ENCODE assay signal across 20 cellular contexts in genomic region chr20:51019598-51020592, GRCh38. TPM values are rescaled to one million over a fixed set of nuclear protein-coding genes. Genes with fewer than 3 reads are reported as not detected.
A peak's percentile ranks its signal among the peaks of the same experiment; 100 is the strongest.
DNase-seq lines count a peak whose midpoint lies in the region; FAIRE-seq and TF ChIP-seq lines count a peak whose summit lies in the region.
"Had no signal": no experiment of that assay in that cellular context is flagged by ENCODE, and none has a peak within 500 bp of the region (broad histone marks: within the 10 kb centered on the region; RNA-seq: fewer than 3 reads in every experiment).

No MANE protein-coding gene starts in this region.

- H3K4me3 ChIP-seq in H1 (ENCODE audit: extremely low read depth in 1 of 4, insufficient read depth in 2 of 4, low read depth in 3 of 4, low read length in 4 of 4) (peak overlapping the region in 1 of 4 experiments; percentile 7; a peak in 2 of 8 replicates), retinal pigment epithelial cell (ENCODE audit: low read length) (no peak overlapping the region), vagina (no peak overlapping the region)
- H3K4me3 ChIP-seq: heart left ventricle, lower lobe of right lung, skin epidermis had no signal

- no peak overlapping the region for H3K4ac ChIP-seq in H1 (replicated peaks; ENCODE audit: insufficient read length, low read depth, low read length)

- no peak overlapping the region for H2BK12ac ChIP-seq in H1 (ENCODE audit: low read depth, low read length)

- TF ChIP-seq EP300 in H1 (IDR thresholded peaks at IDR 0.05; ENCODE audit: borderline replicate concordance in 1 of 2, low read depth in 2 of 2, low read length in 2 of 2), result no peak

- 73% methylated on average over 21 of the region's 21 CpGs; no CpG with 5 or more reads in 1 of the 2 experiments for WGBS in H1 (ENCODE audit: extremely low coverage in 1 of 2, insufficient coverage in 1 of 2, insufficient read length in 1 of 2, insufficient replicate concordance in 2 of 2, low coverage in 1 of 2, low lambda C conversion rate in 2 of 2, missing lambda C conversion rate in 1 of 2), 2 experiments

- H3K9me3 ChIP-seq in H1 (ENCODE audit: insufficient read depth in 2 of 2, low read depth in 1 of 2, low read length in 1 of 2), result no peaks in the 10 kb centered on the region
- H3K9me3 ChIP-seq in vagina, result no peaks in the 10 kb centered on the region
- H3K9me3 ChIP-seq: heart left ventricle, lower lobe of right lung had no signal

- TF ChIP-seq RAD21 in H1 (IDR thresholded peaks at IDR 0.05 in 1 of 2, conservative IDR thresholded peaks at IDR 0.05 in 1 of 2; ENCODE audit: low read depth in 2 of 2, low read length in 2 of 2), result no peak

- H3K79me2 ChIP-seq in H1 (ENCODE audit: control insufficient read depth in 1 of 2, insufficient read depth in 2 of 2, low read length in 2 of 2), result no peaks in the 10 kb centered on the region; a peak in 1 of 4 replicates

- no peak for TF ChIP-seq CTCF in H1 (IDR thresholded peaks at IDR 0.05; ENCODE audit: control extremely low read depth in 1 of 3, insufficient read depth in 1 of 3, low read depth in 1 of 3, low read length in 3 of 3)
- TF ChIP-seq CTCF in retinal pigment epithelial cell (conservative IDR thresholded peaks at IDR 0.05; ENCODE audit: low read depth, low read length), result no peak
- TF ChIP-seq CTCF in vagina (IDR thresholded peaks at IDR 0.05), result no peak

- no peak overlapping the region for H4K91ac ChIP-seq in H1 (replicated peaks; ENCODE audit: insufficient read length, low read length)

- POLR2A ChIA-PET in H1 (lab: Charles Lee; ENCODE audit: partially characterized antibody), result interaction anchor here (0.6 to 0.7 kb wide), 4 partner anchors 11 to 84 kb away, joined by 3 read pairs; no protein-coding TSS in a partner anchor

- H3K18ac ChIP-seq in H1 (ENCODE audit: extremely low read depth, low read length), result no peak overlapping the region

- no peaks in the 10 kb centered on the region for H3K79me1 ChIP-seq in H1 (ENCODE audit: low read depth, low read length)

- H2BK120ac ChIP-seq in H1 (replicated peaks; ENCODE audit: low read depth, low read length), result no peak overlapping the region

- no peak overlapping the region for H3K27ac ChIP-seq in H1 (ENCODE audit: low read depth, low read length)
- H3K27ac ChIP-seq in vagina, result no peak overlapping the region
- H3K27ac ChIP-seq: heart left ventricle, lower lobe of right lung, skin epidermis had no signal

- intact Hi-C loops in vagina (cut with DNase I), result no loop called here

- DNase-seq in HPDE6-E6E7 (ENCODE audit: extremely low spot score) (peak; percentile 79), NCI-H82 treated with DMSO at 0.1 percent for 48 hours (lab: John Stamatoyannopoulos, UW; ENCODE audit: unreplicated experiment) (peak; percentile 68), H1 (ENCODE audit: low read depth in 1 of 2, low spot score in 2 of 2) (no peak), retinal pigment epithelial cell (ENCODE audit: low read depth) (peak; percentile 58), COLO829 (ENCODE audit: low spot score) (no peak), vagina (ENCODE audit: extremely low spot score in 2 of 2) (no peak)
- DNase-seq in activated T-cell treated with anti-CD3 and anti-CD28 coated beads, Interleukin-2, amount 50 U/mL, for 1 hour, result no peak
- DNase-seq: activated CD4-positive, CD25-positive, alpha-beta regulatory T cell treated with anti-CD3 and anti-CD28 coated beads, Interleukin-2, amount 50 U/mL, for 72 hours; activated naive CD8-positive, alpha-beta T cell treated with anti-CD3 and anti-CD28 coated beads, Interleukin-2, amount 50 U/mL, for 24 hours; DMS79; effector CD4-positive, alpha-beta T cell; heart left ventricle; lower lobe of right lung; MM.1S; naive thymus-derived CD4-positive, alpha-beta T cell; NCI-H2029; NCI-H526 treated with DMSO at 0.1 percent for 48 hours; stimulated activated CD8-positive, alpha-beta memory T cell treated with anti-CD3 and anti-CD28 coated beads, Interleukin-4, amount 100 ng/mL, for 48 hours; T-helper 9 cell had no signal

- H2BK15ac ChIP-seq in H1 (ENCODE audit: low read length), result no peak overlapping the region

- H2AFZ ChIP-seq in H1 (ENCODE audit: low read length), result no peak overlapping the region

- no peak for TF ChIP-seq POLR2A in H1 (IDR thresholded peaks at IDR 0.05; ENCODE audit: control extremely low read depth in 1 of 2, low read depth in 2 of 2, low read length in 2 of 2)
- TF ChIP-seq POLR2A in vagina (IDR thresholded peaks at IDR 0.05), result no peak

- H3K23ac ChIP-seq in H1 (ENCODE audit: insufficient read length), result no peak overlapping the region

- CTCF ChIA-PET in H1 (lab: Charles Lee; ENCODE audit: partially characterized antibody), result interaction anchor here (0.6 to 3.3 kb wide), 11 partner anchors 10 to 350 kb away, joined by 3 to 25 read pairs (median 3); no protein-coding TSS in a partner anchor

- H3K36me3 ChIP-seq in H1 (ENCODE audit: control insufficient read depth in 2 of 4, insufficient read depth in 4 of 4, low read length in 3 of 4) (no peaks in the 10 kb centered on the region), vagina (no peaks in the 10 kb centered on the region)
- H3K36me3 ChIP-seq: heart left ventricle, lower lobe of right lung had no signal

- H3K23me2 ChIP-seq in H1 (ENCODE audit: low read depth, low read length), result peaks cover 15% of the 10 kb centered on the region; the same call in 1 of the 2 replicates

- peak overlapping the region; percentile 74 to 96 for H3K4me2 ChIP-seq in H1 (ENCODE audit: insufficient read depth in 1 of 2, low read depth in 2 of 2, low read length in 2 of 2)

- H3K4me1 ChIP-seq in H1 (replicated peaks in 1 of 4; ENCODE audit: control insufficient read depth in 3 of 4, insufficient read depth in 4 of 4, low read length in 3 of 4) (peaks cover 13 to 40% (median 17%) of the 10 kb centered on the region in 4 experiments), vagina (peaks cover 17% of the 10 kb centered on the region)

- no peak overlapping the region for H4K5ac ChIP-seq in H1 (ENCODE audit: insufficient read length, low read depth, low read length)

- H2BK5ac ChIP-seq in H1 (ENCODE audit: low read depth, low read length), result no peak overlapping the region

- peaks cover 0 to 2% of the 10 kb centered on the region in 2 experiments for H4K20me1 ChIP-seq in H1 (replicated peaks in 1 of 2; ENCODE audit: control insufficient read depth in 1 of 2, insufficient read depth in 2 of 2, low read length in 2 of 2)

- no peak overlapping the region for H2BK20ac ChIP-seq in H1 (ENCODE audit: low read length)

- no peak overlapping the region for H2AK5ac ChIP-seq in H1 (ENCODE audit: low read depth, low read length)

- H3K14ac ChIP-seq in H1 (ENCODE audit: insufficient read length), result no peak overlapping the region

- FAIRE-seq in H1 (lab: Jason Lieb, UNC), result no peak

- H3K56ac ChIP-seq in H1 (replicated peaks; ENCODE audit: insufficient read length, low read depth, low read length), result no peak overlapping the region

- H4K8ac ChIP-seq in H1 (ENCODE audit: extremely low read depth, insufficient read depth, low read length), result no peak overlapping the region

- no peak overlapping the region for H3K9ac ChIP-seq in H1 (replicated peaks in 1 of 4; ENCODE audit: extremely low read depth in 1 of 4, low read depth in 3 of 4, low read length in 3 of 4)

- H3K27me3 ChIP-seq in H1 (replicated peaks in 1 of 4; ENCODE audit: control insufficient read depth in 3 of 4, extremely low read depth in 1 of 4, insufficient read depth in 3 of 4, low read length in 3 of 4), result peaks cover 11 to 29% (median 27%) of the 10 kb centered on the region in 4 experiments
- H3K27me3 ChIP-seq in vagina, result no peaks in the 10 kb centered on the region

TF ChIP-seq in H1, 55 proteins besides CTCF, POLR2A, EP300 and RAD21 (continues in another document):
- no peak for TF ChIP-seq SP2 (IDR thresholded peaks at IDR 0.05; ENCODE audit: low read length)
- TF ChIP-seq SUZ12 (IDR thresholded peaks at IDR 0.05; ENCODE audit: low read length), result no peak
- TF ChIP-seq MAX (IDR thresholded peaks at IDR 0.05), result no peak
- TF ChIP-seq CBX5 (IDR thresholded peaks at IDR 0.05; ENCODE audit: low read depth, low read length), result no peak
- no peak for TF ChIP-seq SIN3A (conservative IDR thresholded peaks at IDR 0.05 in 1 of 2, IDR thresholded peaks at IDR 0.05 in 1 of 2; ENCODE audit: low read depth in 1 of 2, low read length in 2 of 2)
- TF ChIP-seq ATF2 (IDR thresholded peaks at IDR 0.05; ENCODE audit: low read length), result no peak
- no peak for TF ChIP-seq TBP (IDR thresholded peaks at IDR 0.05; ENCODE audit: low read depth, low read length)
- no peak for TF ChIP-seq BACH1 (IDR thresholded peaks at IDR 0.05; ENCODE audit: low read length)
- no peak for TF ChIP-seq ATF3 (IDR thresholded peaks at IDR 0.05; ENCODE audit: insufficient read depth, low read depth, low read length)
- no peak for TF ChIP-seq SAP30 (IDR thresholded peaks at IDR 0.05; ENCODE audit: insufficient read depth, insufficient replicate concordance, low read length)
- no peak for TF ChIP-seq MAFK (IDR thresholded peaks at IDR 0.05; ENCODE audit: low read depth, low read length)

RNA-seq across cellular contexts. Expression of gene KCNG1, which starts 3.0 kb away (rescaled TPM):
- 16.0 and 17.2 TPM in 2 replicates for total RNA-seq in H1 (2021; fragmentation: NEBNext Ultra II Directional; extraction: Animal tissue kit (Norgen Biotek cat#: 25700))
- polyA plus RNA-seq in H1 (2011; rRNA removed), result 18.0 and 35.0 TPM in 2 replicates
- polyA plus RNA-seq in H1 (2011; cell fraction: cytosol; rRNA removed), result 25.3 TPM
- polyA plus RNA-seq in H1 (2011; cell fraction: nucleus; rRNA removed), result 26.1 TPM
- polyA plus RNA-seq in H1 (2012, experiment 1 of 2), result 11.0 to 16.0 TPM (median 14.1 TPM) in 4 replicates
- 14.4 TPM for polyA plus RNA-seq in H1 (2012, experiment 2 of 2)
- 10.5 TPM for polyA plus RNA-seq in H1 (2013, experiment 1 of 2)
- 11.7 TPM for polyA plus RNA-seq in H1 (2013, experiment 2 of 2)
- polyA minus RNA-seq in H1 (2011; rRNA and poly(A)+ RNA removed), result 8.6 and 12.7 TPM in 2 replicates
- 14.5 TPM for polyA minus RNA-seq in H1 (2011; cell fraction: cytosol; rRNA and poly(A)+ RNA removed)
- polyA minus RNA-seq in H1 (2011; cell fraction: nucleus; rRNA and poly(A)+ RNA removed), result 10.1 TPM
- total RNA-seq in vagina, result 7.9 TPM
- total RNA-seq: lower lobe of right lung had no signal
- polyA plus RNA-seq: naive thymus-derived CD4-positive, alpha-beta T cell had no signal

Comparison
In these comparisons a context has a peak if more than half of its experiments do, and no peak if none do; other contexts are left out.
1. DNase-seq: peak in HPDE6-E6E7 (single experiment), NCI-H82 treated with DMSO at 0.1 percent for 48 hours (single experiment) and retinal pigment epithelial cell (single experiment); none in H1 (0 of 2), activated T-cell treated with anti-CD3 and anti-CD28 coated beads, Interleukin-2, amount 50 U/mL, for 1 hour (single experiment), COLO829 (single experiment) and vagina (0 of 2).